In the genomic region with DNA sequence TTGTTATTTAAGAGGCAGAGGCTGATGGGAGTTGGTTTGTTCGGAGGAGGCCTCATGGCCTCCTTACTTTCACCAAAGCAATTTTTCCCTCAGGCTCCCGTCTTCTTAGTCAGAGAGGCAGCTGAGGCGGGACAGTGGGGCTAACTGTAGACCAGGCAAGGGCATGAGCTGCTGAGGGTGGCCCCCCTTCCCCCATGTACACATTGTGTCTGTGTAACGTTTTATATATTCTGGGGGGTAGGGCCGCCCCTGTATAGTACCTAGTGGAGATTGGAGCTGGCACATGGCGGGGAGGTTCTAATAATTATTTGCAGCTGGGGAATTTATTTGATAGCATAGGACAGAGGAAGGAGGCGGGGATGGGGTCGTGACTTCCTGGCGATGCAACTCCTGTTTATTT, we compare ENCODE assay signal across 12 cellular contexts. TPM values are rescaled to one million over a fixed set of nuclear protein-coding genes. Genes with fewer than 3 reads are reported as not detected.
"Had no signal": no experiment of that assay in that cellular context is flagged by ENCODE, and none has a peak within 500 bp of the region (broad histone marks: within the 10 kb centered on the region; RNA-seq: fewer than 3 reads in every experiment).

No MANE protein-coding gene starts in this region.

- H3K27ac Mint-ChIP-seq: activated CD4-positive, alpha-beta memory T cell treated with anti-CD3 and anti-CD28 coated beads, Interleukin-2, amount 10 ng/mL, durations not matched to agents 7 days and 5 days; activated naive CD4-positive, alpha-beta T cell treated with anti-CD3 and anti-CD28 coated beads for 36 hours; stimulated activated naive CD8-positive, alpha-beta T cell treated with anti-CD3 and anti-CD28 coated beads, Interleukin-15, Interleukin-2, amounts not matched to agents 100 ng/mL and 50 ng/mL, for 24 hours had no signal

- H3K36me3 ChIP-seq: colonic mucosa, gastroesophageal sphincter, pancreas had no signal

- H3K4me3 Mint-ChIP-seq: activated CD4-positive, alpha-beta memory T cell treated with anti-CD3 and anti-CD28 coated beads, Interleukin-2, amount 10 ng/mL, durations not matched to agents 7 days and 5 days; activated naive CD4-positive, alpha-beta T cell treated with anti-CD3 and anti-CD28 coated beads for 36 hours; activated T-helper 1 cell treated with anti-CD3 and anti-CD28 coated beads, Interleukin-12 subunit alpha, Interleukin-12 subunit beta, Interleukin-2, Interleukin-4 antibody, amounts not matched to agents 30 ng/mL and 10 ng/mL and 1 ng/mL, durations not matched to agents 14 hours and 24 hours and 36 hours; stimulated activated naive CD8-positive, alpha-beta T cell treated with anti-CD3 and anti-CD28 coated beads, Interleukin-15, Interleukin-2, amounts not matched to agents 100 ng/mL and 50 ng/mL, for 24 hours; T-cell had no signal

- H3K9me3 Mint-ChIP-seq: activated CD4-positive, alpha-beta memory T cell treated with anti-CD3 and anti-CD28 coated beads, Interleukin-2, amount 10 ng/mL, durations not matched to agents 7 days and 5 days; activated naive CD4-positive, alpha-beta T cell treated with anti-CD3 and anti-CD28 coated beads for 36 hours; activated T-helper 1 cell treated with anti-CD3 and anti-CD28 coated beads, Interleukin-12 subunit alpha, Interleukin-12 subunit beta, Interleukin-2, Interleukin-4 antibody, amounts not matched to agents 30 ng/mL and 10 ng/mL and 1 ng/mL, durations not matched to agents 14 hours and 24 hours and 36 hours; stimulated activated naive CD8-positive, alpha-beta T cell treated with anti-CD3 and anti-CD28 coated beads, Interleukin-15, Interleukin-2, amounts not matched to agents 100 ng/mL and 50 ng/mL, for 24 hours; T-cell had no signal

- H3K4me3 ChIP-seq: colonic mucosa, gastroesophageal sphincter, pancreas had no signal

- H3K9me3 ChIP-seq: colonic mucosa, gastroesophageal sphincter, pancreas, testis had no signal

- H3K27ac ChIP-seq: colonic mucosa, pancreas, testis, VCaP had no signal

- H3K4me1 ChIP-seq: colonic mucosa, testis had no signal

- H3K27me3 ChIP-seq: colonic mucosa, gastroesophageal sphincter, pancreas, testis had no signal

- H3K36me3 Mint-ChIP-seq: T-cell had no signal

- FAIRE-seq: kidney, pancreas had no signal

- H3K27me3 Mint-ChIP-seq: stimulated activated naive CD8-positive, alpha-beta T cell treated with anti-CD3 and anti-CD28 coated beads, Interleukin-15, Interleukin-2, amounts not matched to agents 100 ng/mL and 50 ng/mL, for 24 hours; T-cell had no signal

RNA-seq across cellular contexts. Expression of gene TTLL13, which starts 51.2 kb away (rescaled TPM):
- total RNA-seq: skeletal muscle tissue had no signal
